In genomic region chr11:133021503-133021902, GRCh38 we compare ENCODE assay signal across 7 cellular contexts.
"Had no signal": no experiment of that assay in that cellular context is flagged by ENCODE, and none has a peak within 500 bp of the region (broad histone marks: within the 10 kb centered on the region; RNA-seq: fewer than 3 reads in every experiment).

No MANE protein-coding gene starts in this region.

- DNase-seq: H9, HCEC 1CT, KBM-7 had no signal

- H3K4me2 ChIP-seq: GM23338 had no signal

- H3K4me3 ChIP-seq: GM23338 had no signal

- H3K27ac ChIP-seq: HL-60 had no signal

- H3K27ac Mint-ChIP-seq: GM23338, H9 had no signal

- H3K36me3 Mint-ChIP-seq: IgD-negative memory B cell had no signal

- H3K4me1 Mint-ChIP-seq: IgD-negative memory B cell had no signal

- H3K9me3 Mint-ChIP-seq: GM23338, H9 had no signal

- ATAC-seq: GM23338, HepG2 had no signal

- H3K4me3 Mint-ChIP-seq: GM23338, H9, IgD-negative memory B cell had no signal
